In genomic region chr12:113075137-113075683, GRCh38 we compare ENCODE assay signal across 10 cellular contexts. TPM values are rescaled to one million over a fixed set of nuclear protein-coding genes. Genes with fewer than 3 reads are reported as not detected.
DNase-seq lines count a peak whose midpoint lies in the region; ATAC-seq, FAIRE-seq and TF ChIP-seq lines count a peak whose summit lies in the region.
"Had no signal": no experiment of that assay in that cellular context is flagged by ENCODE, and none has a peak within 500 bp of the region (broad histone marks: within the 10 kb centered on the region; RNA-seq: fewer than 3 reads in every experiment).

No MANE protein-coding gene starts in this region.

- peak; percentile 63 to 82; a peak in 2 of 4 replicates for TF ChIP-seq EP300 in GM12878 (IDR thresholded peaks at IDR 0.05; ENCODE audit: borderline replicate concordance in 1 of 2, control insufficient read depth in 1 of 2, low read depth in 2 of 2, low read length in 2 of 2)

- 0 out of 2 replicates have a peak, but pooled peaks have one; percentile 8 for TF ChIP-seq RAD21 in GM12878 (IDR thresholded peaks at IDR 0.05; ENCODE audit: insufficient read depth, low read depth, low read length)

- H3K27ac ChIP-seq in GM12878 (ENCODE audit: control insufficient read depth, insufficient read depth): peak overlapping the region; percentile 71

- FAIRE-seq in GM12878 (lab: Jason Lieb, UNC) (peak; percentile 99), urothelium cell line (lab: Jason Lieb, UNC) (no peak)
- FAIRE-seq: colon had no signal

- H3K4me3 ChIP-seq in GM12878: peak overlapping the region; percentile 43; the same call in 1 of the 2 replicates

- SMC1A ChIA-PET in GM12878 (lab: Charles Lee; ENCODE audit: uncharacterized antibody, unreplicated experiment): interaction anchor here (1.0 to 7.3 kb wide), 10 partner anchors 8 to 26 kb away, joined by 3 to 83 read pairs (median 4); no protein-coding TSS in a partner anchor

- peak overlapping the region; percentile 15; the same call in 1 of the 2 replicates for H2AFZ ChIP-seq in GM12878 (ENCODE audit: control insufficient read depth, low read depth, low read length)

- no peaks in the 10 kb centered on the region for H3K27me3 ChIP-seq in GM12878 (replicated peaks in 1 of 2; ENCODE audit: control insufficient read depth in 2 of 2, insufficient read depth in 2 of 2, low read length in 1 of 2)

- H3K4me1 ChIP-seq in GM12878 (ENCODE audit: control insufficient read depth, insufficient read depth, low read length): peaks cover 53% of the 10 kb centered on the region

- CTCF ChIA-PET in GM12878 (lab: Yijun Ruan, JAX): interaction anchor here (1.0 to 2.9 kb wide), 4 partner anchors 12 to 99 kb away, joined by 3 to 18 read pairs (median 4); no protein-coding TSS in a partner anchor

- H3K79me2 ChIP-seq in GM12878 (ENCODE audit: control insufficient read depth, insufficient read depth, low read length): peaks cover 2% of the 10 kb centered on the region; the same call in 1 of the 2 replicates

- H3K36me3 ChIP-seq in GM12878 (ENCODE audit: control insufficient read depth in 2 of 2, insufficient read depth in 2 of 2, low read length in 1 of 2): peaks cover 0 to 3% of the 10 kb centered on the region in 2 experiments; a peak in 2 of 4 replicates

- no peaks in the 10 kb centered on the region; the same call in 2 of the 3 replicates for H3K9me3 ChIP-seq in GM12878 (replicated peaks; ENCODE audit: control insufficient read depth, insufficient read depth, low read length)

- H4K20me1 ChIP-seq in GM12878 (ENCODE audit: control insufficient read depth, insufficient read depth): no peaks in the 10 kb centered on the region

- peak; percentile 95 for DNase-seq in GM12878 (ENCODE audit: low read depth, low spot score)
- no peak for DNase-seq in left colon
- no peak for DNase-seq in stimulated activated CD8-positive, alpha-beta memory T cell treated with anti-CD3 and anti-CD28 coated beads, Interleukin-4, amount 100 ng/mL, for 48 hours
- no peak for DNase-seq in urothelium cell line (ENCODE audit: low spot score)
- DNase-seq in T-helper 1 cell: no peak
- DNase-seq: kidney glomerular epithelial cell had no signal

- TF ChIP-seq CTCF in GM12878 (IDR thresholded peaks at IDR 0.05 in 2 of 3, conservative IDR thresholded peaks at IDR 0.05 in 1 of 3; ENCODE audit: control insufficient read depth in 2 of 3, extremely low read depth in 1 of 3, insufficient read depth in 1 of 3, low read depth in 3 of 3, low read length in 3 of 3): no peak

- no TSS peak for BruUV-seq in GM12878 (replicated peaks; lab: Mats Ljungman, UMichigan)

- POLR2A ChIA-PET in GM12878 (lab: Charles Lee): interaction anchor here (0.7 to 4.6 kb wide), 4 partner anchors 12 to 99 kb away, joined by 3 to 46 read pairs (median 6); no protein-coding TSS in a partner anchor

- 3% methylated on average over 6 of the region's 6 CpGs for WGBS in GM12878 (ENCODE audit: insufficient coverage, insufficient replicate concordance, low lambda C conversion rate, missing lambda C conversion rate)

- in situ Hi-C loops in GM12878 (cut with MboI): no loop called here

- peak overlapping the region; percentile 68 for H3K4me2 ChIP-seq in GM12878 (ENCODE audit: control insufficient read depth, insufficient read depth)

- ATAC-seq in GM18498 (IDR thresholded peaks at IDR 0.05; ENCODE audit: unreplicated experiment): peak; percentile 93
- ATAC-seq in GM19438 (IDR thresholded peaks at IDR 0.05; ENCODE audit: low read depth, unreplicated experiment): peak; percentile 94
- peak; percentile 83 for ATAC-seq in HG03064 (IDR thresholded peaks at IDR 0.05; ENCODE audit: low read depth, unreplicated experiment)
- ATAC-seq in GM12878: peak; percentile 94
- no peak for ATAC-seq in left colon

- intact Hi-C loops in GM12878 (cut with micrococcal nuclease; ENCODE audit: unreplicated experiment): loop anchor here (1.0 kb wide), 2 partner anchors 11 to 25 kb away; no protein-coding TSS in a partner anchor
- intact Hi-C loops in left colon (cut with DNase I, micrococcal nuclease): no loop called here

- peak; percentile 30; the same call in 1 of the 2 replicates for TF ChIP-seq POLR2A in GM12878 (IDR thresholded peaks at IDR 0.05; ENCODE audit: low read depth, low read length)

- H3K9ac ChIP-seq in GM12878 (ENCODE audit: control insufficient read depth, insufficient read depth, low read length): no peak overlapping the region

- RAD21 ChIA-PET in GM12878 (lab: Charles Lee; ENCODE audit: unreplicated experiment): interaction anchor here (0.7 to 7.1 kb wide), 8 partner anchors 12 to 611 kb away, joined by 3 to 84 read pairs (median 4); no protein-coding TSS in a partner anchor

TF ChIP-seq in GM12878, 131 proteins besides CTCF, POLR2A, EP300 and RAD21 (continues in another document):
- TF ChIP-seq RELB (IDR thresholded peaks at IDR 0.05; ENCODE audit: low read depth) (peak; percentile 87), SMARCA5 (IDR thresholded peaks at IDR 0.05) (peak; percentile 78; the same call in 1 of the 2 replicates), TBL1XR1 (IDR thresholded peaks at IDR 0.05; ENCODE audit: low read depth, low read length) (peak; percentile 61; the same call in 1 of the 2 replicates), ASH2L (IDR thresholded peaks at IDR 0.05; ENCODE audit: borderline replicate concordance, low read depth) (no peak), SUPT20H (IDR thresholded peaks at IDR 0.05; ENCODE audit: borderline replicate concordance, control insufficient read depth, low read depth, low read length) (no peak), GATAD2B (conservative IDR thresholded peaks at IDR 0.05; ENCODE audit: low read depth) (peak; percentile 62), DPF2 (IDR thresholded peaks at IDR 0.05) (peak; percentile 76), SRF (IDR thresholded peaks at IDR 0.05; ENCODE audit: low read depth in 2 of 2, low read length in 2 of 2) (no peak), BHLHE40 (IDR thresholded peaks at IDR 0.05; ENCODE audit: borderline replicate concordance in 1 of 2, low read depth in 2 of 2, low read length in 1 of 2) (peak; percentile 75 to 84), EED (IDR thresholded peaks at IDR 0.05; ENCODE audit: low read depth) (peak; percentile 90), MEF2B (IDR thresholded peaks at IDR 0.05; ENCODE audit: partially characterized antibody, poor library complexity, severe bottlenecking) (peak; percentile 90), CBX3 (IDR thresholded peaks at IDR 0.05; ENCODE audit: borderline replicate concordance, low read depth) (no peak), TCF12 (IDR thresholded peaks at IDR 0.05; ENCODE audit: low read depth, low read length) (peak; percentile 95), ZNF384 (IDR thresholded peaks at IDR 0.05; ENCODE audit: borderline replicate concordance, low read depth, low read length) (no peak), SKIL (IDR thresholded peaks at IDR 0.05; ENCODE audit: low read depth, poor library complexity, severe bottlenecking) (peak; percentile 70), KDM1A (IDR thresholded peaks at IDR 0.05; ENCODE audit: borderline replicate concordance) (no peak), NFIC (IDR thresholded peaks at IDR 0.05; ENCODE audit: low read depth, low read length) (peak; percentile 89), ZNF217 (IDR thresholded peaks at IDR 0.05) (peak; percentile 93), NR2F1 (conservative IDR thresholded peaks at IDR 0.05) (peak; percentile 83)

RNA-seq across cellular contexts. Expression of gene DTX1, which starts 18.7 kb away (rescaled TPM):
- total RNA-seq in GM12878 (2013; cell fraction: nucleolus; rRNA removed): 57.9 and 66.9 TPM in 2 replicates
- total RNA-seq in GM12878 (2014; rRNA removed): 0.87 and 0.96 TPM in 2 replicates
- total RNA-seq in GM12878 (2014; rRNA removed; fragmentation: Illumina TruSeq; extraction: Trizol): 0.37 and 0.49 TPM in 2 replicates
- total RNA-seq in GM12878 (2021): 2.3 and 2.8 TPM in 2 replicates
- 5.6 TPM for polyA plus RNA-seq in GM12878 (2011; ENCODE audit: low read depth)
- 0.62 and 0.83 TPM in 2 replicates for polyA plus RNA-seq in GM12878 (2011; rRNA removed)
- polyA plus RNA-seq in GM12878 (2011; cell fraction: cytosol; rRNA removed): 1.3 and 1.5 TPM in 2 replicates
- polyA plus RNA-seq in GM12878 (2011; cell fraction: nucleus; rRNA removed): 2.7 and 3.1 TPM in 2 replicates
- 10.3 and 12.9 TPM in 2 replicates for polyA plus RNA-seq in GM12878 (2012)
- polyA plus RNA-seq in GM12878 (2014; fragmentation: Illumina TruSeq; extraction: Trizol): 0.46 and 1.1 TPM in 2 replicates
- polyA plus RNA-seq in GM12878 (2014; fragmentation: Nextera tagmentation; extraction: Ambion mirVana): under 1 TPM; 0.13 to 0.32 TPM
- 1.2 and 1.3 TPM in 2 replicates for polyA plus RNA-seq in GM12878 (2014; rRNA removed)
- polyA plus RNA-seq in GM12878 (2016; fragmentation: Nextera tagmentation; extraction: Ambion mirVana): under 1 TPM; 0.09 to 0.33 TPM
- polyA minus RNA-seq in GM12878 (2011; rRNA and poly(A)+ RNA removed): 0.88 and 1.3 TPM in 2 replicates
- polyA minus RNA-seq in GM12878 (2011; cell fraction: cytosol; rRNA and poly(A)+ RNA removed): 0.52 and 1.1 TPM in 2 replicates
- polyA minus RNA-seq in GM12878 (2011; cell fraction: nucleus; rRNA and poly(A)+ RNA removed): 1.1 TPM in 2 replicates
- total RNA-seq in left colon: 1 to 10 TPM; 1.2 to 2.3 TPM
